Comparison of ENCODE assay signal across 1 cellular context in the genomic region with DNA sequence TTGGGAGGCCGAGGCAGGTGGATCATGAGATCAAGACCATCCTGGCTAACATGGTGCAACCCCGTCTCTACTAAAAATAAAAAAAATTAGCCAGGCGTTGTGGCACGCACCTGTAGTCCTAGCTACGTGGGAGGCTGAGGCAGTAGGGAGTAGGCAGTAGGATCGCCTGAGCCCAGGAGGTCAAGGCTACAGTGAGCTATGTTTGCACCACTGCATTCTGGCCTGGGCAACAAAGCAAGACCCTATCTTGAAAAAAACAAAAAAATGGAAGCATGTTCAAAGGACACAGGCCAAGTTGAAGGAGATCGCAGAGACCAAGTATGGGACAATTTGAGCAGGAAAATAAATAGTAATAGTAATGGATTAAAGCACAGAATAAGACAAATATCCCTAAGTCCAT.
TF ChIP-seq lines count a peak whose summit lies in the region.

No MANE protein-coding gene starts in this region.

TF ChIP-seq in HCT116, 20 proteins besides CTCF, POLR2A, EP300 and RAD21 (continued from another document):
- TF ChIP-seq, protein P1, sequence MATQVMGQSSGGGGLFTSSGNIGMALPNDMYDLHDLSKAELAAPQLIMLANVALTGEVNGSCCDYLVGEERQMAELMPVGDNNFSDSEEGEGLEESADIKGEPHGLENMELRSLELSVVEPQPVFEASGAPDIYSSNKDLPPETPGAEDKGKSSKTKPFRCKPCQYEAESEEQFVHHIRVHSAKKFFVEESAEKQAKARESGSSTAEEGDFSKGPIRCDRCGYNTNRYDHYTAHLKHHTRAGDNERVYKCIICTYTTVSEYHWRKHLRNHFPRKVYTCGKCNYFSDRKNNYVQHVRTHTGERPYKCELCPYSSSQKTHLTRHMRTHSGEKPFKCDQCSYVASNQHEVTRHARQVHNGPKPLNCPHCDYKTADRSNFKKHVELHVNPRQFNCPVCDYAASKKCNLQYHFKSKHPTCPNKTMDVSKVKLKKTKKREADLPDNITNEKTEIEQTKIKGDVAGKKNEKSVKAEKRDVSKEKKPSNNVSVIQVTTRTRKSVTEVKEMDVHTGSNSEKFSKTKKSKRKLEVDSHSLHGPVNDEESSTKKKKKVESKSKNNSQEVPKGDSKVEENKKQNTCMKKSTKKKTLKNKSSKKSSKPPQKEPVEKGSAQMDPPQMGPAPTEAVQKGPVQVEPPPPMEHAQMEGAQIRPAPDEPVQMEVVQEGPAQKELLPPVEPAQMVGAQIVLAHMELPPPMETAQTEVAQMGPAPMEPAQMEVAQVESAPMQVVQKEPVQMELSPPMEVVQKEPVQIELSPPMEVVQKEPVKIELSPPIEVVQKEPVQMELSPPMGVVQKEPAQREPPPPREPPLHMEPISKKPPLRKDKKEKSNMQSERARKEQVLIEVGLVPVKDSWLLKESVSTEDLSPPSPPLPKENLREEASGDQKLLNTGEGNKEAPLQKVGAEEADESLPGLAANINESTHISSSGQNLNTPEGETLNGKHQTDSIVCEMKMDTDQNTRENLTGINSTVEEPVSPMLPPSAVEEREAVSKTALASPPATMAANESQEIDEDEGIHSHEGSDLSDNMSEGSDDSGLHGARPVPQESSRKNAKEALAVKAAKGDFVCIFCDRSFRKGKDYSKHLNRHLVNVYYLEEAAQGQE (IDR thresholded peaks at IDR 0.05; ENCODE audit: low read depth), result no peak
- TF ChIP-seq CEBPB (IDR thresholded peaks at IDR 0.05; ENCODE audit: low read depth) (no peak), FOSL1 (IDR thresholded peaks at IDR 0.05; ENCODE audit: low read depth) (no peak), SP1 (IDR thresholded peaks at IDR 0.05; ENCODE audit: low read depth) (no peak), ELF1 (IDR thresholded peaks at IDR 0.05; ENCODE audit: borderline replicate concordance, low read depth) (no peak), YY1 (IDR thresholded peaks at IDR 0.05; ENCODE audit: extremely low read depth, insufficient replicate concordance, low read depth, low read length) (no peak), CBX3 (IDR thresholded peaks at IDR 0.05; ENCODE audit: low read depth) (no peak), EGR1 (IDR thresholded peaks at IDR 0.05; ENCODE audit: low read depth) (no peak), POLR2AphosphoS5 (IDR thresholded peaks at IDR 0.05; ENCODE audit: low read depth, low read length) (no peak), ZNF274 (IDR thresholded peaks at IDR 0.05; ENCODE audit: low read depth, low read length) (no peak), SRF (IDR thresholded peaks at IDR 0.05; ENCODE audit: low read depth) (no peak), JUND (IDR thresholded peaks at IDR 0.05) (no peak), EZH2phosphoT487 (IDR thresholded peaks at IDR 0.05; ENCODE audit: borderline replicate concordance) (no peak), EZH2 (IDR thresholded peaks at IDR 0.05) (no peak)
- TF ChIP-seq, protein P2, sequence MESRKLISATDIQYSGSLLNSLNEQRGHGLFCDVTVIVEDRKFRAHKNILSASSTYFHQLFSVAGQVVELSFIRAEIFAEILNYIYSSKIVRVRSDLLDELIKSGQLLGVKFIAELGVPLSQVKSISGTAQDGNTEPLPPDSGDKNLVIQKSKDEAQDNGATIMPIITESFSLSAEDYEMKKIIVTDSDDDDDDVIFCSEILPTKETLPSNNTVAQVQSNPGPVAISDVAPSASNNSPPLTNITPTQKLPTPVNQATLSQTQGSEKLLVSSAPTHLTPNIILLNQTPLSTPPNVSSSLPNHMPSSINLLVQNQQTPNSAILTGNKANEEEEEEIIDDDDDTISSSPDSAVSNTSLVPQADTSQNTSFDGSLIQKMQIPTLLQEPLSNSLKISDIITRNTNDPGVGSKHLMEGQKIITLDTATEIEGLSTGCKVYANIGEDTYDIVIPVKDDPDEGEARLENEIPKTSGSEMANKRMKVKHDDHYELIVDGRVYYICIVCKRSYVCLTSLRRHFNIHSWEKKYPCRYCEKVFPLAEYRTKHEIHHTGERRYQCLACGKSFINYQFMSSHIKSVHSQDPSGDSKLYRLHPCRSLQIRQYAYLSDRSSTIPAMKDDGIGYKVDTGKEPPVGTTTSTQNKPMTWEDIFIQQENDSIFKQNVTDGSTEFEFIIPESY (IDR thresholded peaks at IDR 0.05; ENCODE audit: extremely low read depth, insufficient replicate concordance, low read length), result no peak
- TF ChIP-seq, protein P3, sequence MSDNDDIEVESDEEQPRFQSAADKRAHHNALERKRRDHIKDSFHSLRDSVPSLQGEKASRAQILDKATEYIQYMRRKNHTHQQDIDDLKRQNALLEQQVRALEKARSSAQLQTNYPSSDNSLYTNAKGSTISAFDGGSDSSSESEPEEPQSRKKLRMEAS (IDR thresholded peaks at IDR 0.05), result no peak
